ENCODE assay signal across 8 cellular contexts in the genomic region with DNA sequence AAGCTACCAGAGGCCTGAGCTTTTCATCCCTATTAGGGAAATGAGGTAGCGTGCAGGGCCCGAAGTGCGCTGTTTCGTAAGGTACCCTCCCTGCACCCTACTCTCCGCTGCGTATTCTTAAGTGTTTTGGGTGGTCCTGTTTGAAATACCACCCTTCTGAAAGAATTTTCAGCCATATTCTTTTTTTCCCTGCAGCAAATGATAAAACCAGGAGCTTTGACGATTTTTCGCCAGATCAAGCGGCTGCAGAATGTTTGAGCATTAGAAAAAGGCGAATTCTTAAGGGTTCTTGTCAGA. TPM values are rescaled to one million over a fixed set of nuclear protein-coding genes. Genes with fewer than 3 reads are reported as not detected.
DNase-seq lines count a peak whose midpoint lies in the region; ATAC-seq, FAIRE-seq and TF ChIP-seq lines count a peak whose summit lies in the region.

No MANE protein-coding gene starts in this region.

- TF ChIP-seq CTCF in H9 (conservative IDR thresholded peaks at IDR 0.05) (no peak), sigmoid colon (IDR thresholded peaks at IDR 0.05) (no peak)

- peak overlapping the region; percentile 99 for H3K4me3 Mint-ChIP-seq in H9
- peak overlapping the region; percentile 98 for H3K4me3 Mint-ChIP-seq in activated T-helper 17 cell treated with anti-CD3 and anti-CD28 coated beads, Interleukin-2, amount 50 U/mL, for 72 hours

- H3K9me3 ChIP-seq in H9 (ENCODE audit: control insufficient read depth, low read depth, low read length) (no peaks in the 10 kb centered on the region), sigmoid colon (no peaks in the 10 kb centered on the region)

- H3K23ac ChIP-seq in H9 (ENCODE audit: insufficient read length, low read depth, low read length) = no peak overlapping the region

- FAIRE-seq in frontal cortex (lab: Jason Lieb, UNC) = no peak

- no peak overlapping the region for H2BK5ac ChIP-seq in H9 (ENCODE audit: insufficient read length, low read length)

- H3K27ac ChIP-seq in ACC112 (ENCODE audit: low read depth, low read length) (peak overlapping the region; percentile 57), H9 (ENCODE audit: insufficient read length, low read depth, low read length) (no peak overlapping the region), sigmoid colon (peak overlapping the region; percentile 96 to 100 (median 96))

- H2AK5ac ChIP-seq in H9 (ENCODE audit: insufficient read length, low read length) = no peak overlapping the region

- H3K27ac Mint-ChIP-seq in H9 = peak overlapping the region; percentile 77 to 95 (median 91); a peak in 4 of 7 replicates
- peak overlapping the region; percentile 94 for H3K27ac Mint-ChIP-seq in activated T-helper 17 cell treated with anti-CD3 and anti-CD28 coated beads, Interleukin-2, amount 50 U/mL, for 72 hours

- no peak overlapping the region for H4K91ac ChIP-seq in H9 (ENCODE audit: insufficient read length, low read depth, low read length)

- no peak overlapping the region for H2BK20ac ChIP-seq in H9 (ENCODE audit: low read depth, low read length, poor library complexity, severe bottlenecking)

- no peak overlapping the region for H2BK120ac ChIP-seq in H9 (ENCODE audit: low read depth, low read length, poor library complexity, severe bottlenecking)

- no peak overlapping the region for H3K14ac ChIP-seq in H9 (ENCODE audit: insufficient read depth, low read length)

- H4K20me1 ChIP-seq in H9 (ENCODE audit: control insufficient read depth, insufficient read depth, insufficient read length) = no peaks in the 10 kb centered on the region

- TF ChIP-seq EP300 in sigmoid colon (IDR thresholded peaks at IDR 0.05) = no peak

- no peak overlapping the region for H2BK12ac ChIP-seq in H9 (ENCODE audit: insufficient read length, low read depth, low read length)

- WGBS in H9 (ENCODE audit: extremely low coverage, insufficient read length, low lambda C conversion rate) = no CpG with 5 or more reads among the region's 10 CpGs
- 0 to 1% methylated on average over 10 of the region's 10 CpGs for WGBS in sigmoid colon, 2 donors

- H3K36me3 ChIP-seq in ACC112 (ENCODE audit: insufficient read depth, low read length) (no peaks in the 10 kb centered on the region), sigmoid colon (no peaks in the 10 kb centered on the region)

- H3K9ac ChIP-seq in H9 (ENCODE audit: extremely low read depth, insufficient read length, low read length) = peak overlapping the region; percentile 58

- H3K27me3 ChIP-seq in ACC112 (ENCODE audit: insufficient read depth, low read length) (no peaks in the 10 kb centered on the region), H9 (ENCODE audit: insufficient read depth, low read length) (no peaks in the 10 kb centered on the region), sigmoid colon (no peaks in the 10 kb centered on the region)

- H3K4ac ChIP-seq in H9 (ENCODE audit: low read depth, low read length) = no peak overlapping the region

- no peak overlapping the region for H2BK15ac ChIP-seq in H9 (ENCODE audit: low read depth, low read length)

- H3K56ac ChIP-seq in H9 (ENCODE audit: insufficient read length, low read depth, low read length) = no peak overlapping the region

- intact Hi-C loops in cardiac septum (cut with DNase I) (loop anchor here (2.0 to 5.0 kb wide), 2 partner anchors 101 to 160 kb away; a partner anchor contains a TSS), sigmoid colon (cut with DNase I) (loop anchor here (5.0 kb wide), 2 partner anchors 40 to 160 kb away; a partner anchor contains a TSS)

- TF ChIP-seq POLR2A in sigmoid colon (IDR thresholded peaks at IDR 0.05) = no peak

- H3K4me1 ChIP-seq in ACC112 (ENCODE audit: control insufficient read depth, insufficient read depth, low read length, unreplicated experiment) (peaks cover 16% of the 10 kb centered on the region), H9 (ENCODE audit: insufficient read depth, low read length) (no peaks in the 10 kb centered on the region; the same call in 1 of the 2 replicates), sigmoid colon (peaks cover 0 to 72% (median 52%) of the 10 kb centered on the region in 4 donors)

- H3T11ph ChIP-seq in H9 (ENCODE audit: low read length) = no peak overlapping the region

- peaks cover 6% of the 10 kb centered on the region for H3K23me2 ChIP-seq in H9 (ENCODE audit: insufficient read length, low read depth, low read length, poor library complexity, severe bottlenecking)

- H4K5ac ChIP-seq in H9 (ENCODE audit: insufficient read length, low read depth, low read length) = no peak overlapping the region

- no peak overlapping the region for H3K18ac ChIP-seq in H9 (ENCODE audit: insufficient read length, low read depth, low read length)

- peaks cover 11% of the 10 kb centered on the region for H3K79me1 ChIP-seq in H9 (ENCODE audit: insufficient read depth, low read depth, low read length, poor library complexity, severe bottlenecking)

- peaks cover 33 to 36% of the 10 kb centered on the region in 2 experiments for H3K4me1 Mint-ChIP-seq in H9
- H3K4me1 Mint-ChIP-seq in activated T-helper 17 cell treated with anti-CD3 and anti-CD28 coated beads, Interleukin-2, amount 50 U/mL, for 72 hours = peaks cover 25% of the 10 kb centered on the region

- ATAC-seq in activated T-helper 17 cell treated with anti-CD3 and anti-CD28 coated beads, Interleukin-2, amount 50 U/mL, for 72 hours (replicated peaks) = peak; percentile 10
- ATAC-seq in HG02763 (IDR thresholded peaks at IDR 0.05; ENCODE audit: unreplicated experiment) = no peak

- no peaks in the 10 kb centered on the region for H3K9me3 Mint-ChIP-seq in H9
- no peaks in the 10 kb centered on the region for H3K9me3 Mint-ChIP-seq in activated T-helper 17 cell treated with anti-CD3 and anti-CD28 coated beads, Interleukin-2, amount 50 U/mL, for 72 hours

- no peak for DNase-seq in H9
- peak; percentile 84 for DNase-seq in cardiac septum (ENCODE audit: low spot score)
- DNase-seq in sigmoid colon = peak; percentile 83
- DNase-seq in frontal cortex (ENCODE audit: low spot score in 2 of 2) = no peak
- no peak for DNase-seq in ecto neural progenitor cell (ENCODE audit: low spot score)

- peaks cover 78% of the 10 kb centered on the region for H3K79me2 ChIP-seq in ACC112 (ENCODE audit: control insufficient read depth, insufficient read depth, low read length, unreplicated experiment)
- peaks cover 17% of the 10 kb centered on the region for H3K79me2 ChIP-seq in H9 (ENCODE audit: insufficient read depth, low read length)

- H2AFZ ChIP-seq in ACC112 (ENCODE audit: low read length, unreplicated experiment) (peak overlapping the region; percentile 87), H9 (ENCODE audit: low read length) (no peak overlapping the region)

- peak overlapping the region; percentile 73 for H3K4me2 ChIP-seq in H9 (ENCODE audit: insufficient read depth, insufficient read length, low read length)

- peak overlapping the region; percentile 96 for H3K4me3 ChIP-seq in ACC112 (ENCODE audit: low read depth, low read length)
- H3K4me3 ChIP-seq in sigmoid colon = peak overlapping the region; percentile 76 to 90 (median 89)

- H4K8ac ChIP-seq in H9 (replicated peaks; ENCODE audit: insufficient read length, low read depth, low read length) = no peak overlapping the region

- peaks cover 0 to 16% (median 11%) of the 10 kb centered on the region in 3 experiments; a peak in 5 of 7 replicates for H3K36me3 Mint-ChIP-seq in H9 (ENCODE audit: insufficient read depth in 1 of 3, low read depth in 3 of 3)
- H3K36me3 Mint-ChIP-seq in activated T-helper 17 cell treated with anti-CD3 and anti-CD28 coated beads, Interleukin-2, amount 50 U/mL, for 72 hours (ENCODE audit: low read depth) = peaks cover 29% of the 10 kb centered on the region

- H3K27me3 Mint-ChIP-seq in H9 (ENCODE audit: low read depth) = no peaks in the 10 kb centered on the region
- no peaks in the 10 kb centered on the region for H3K27me3 Mint-ChIP-seq in activated T-helper 17 cell treated with anti-CD3 and anti-CD28 coated beads, Interleukin-2, amount 50 U/mL, for 72 hours

RNA-seq across cellular contexts. Expression of a gene that starts 1.2 kb away (rescaled TPM):
- total RNA-seq in H9 (2021) = 20.6 and 20.7 TPM in 2 replicates
- 10 to 100 TPM; 15.1 to 21.6 TPM for total RNA-seq in activated T-helper 17 cell treated with anti-CD3 and anti-CD28 coated beads, Interleukin-2, amount 50 U/mL, for 72 hours
- total RNA-seq in cardiac septum = 9.4 TPM
- 10 to 100 TPM; 29.3 to 50.4 (median 40.7) TPM for total RNA-seq in sigmoid colon
- polyA plus RNA-seq in sigmoid colon = 10 to 100 TPM in 1 of 3 donors, 1 to 10 TPM in 2; 6.0 to 11.0 (median 7.9) TPM
- 92.9 TPM for total RNA-seq in frontal cortex

Comparison
In these comparisons a context has a peak if more than half of its experiments do, and no peak if none do; other contexts are left out.
1. DNase-seq: peak in cardiac septum (single experiment) and sigmoid colon (single experiment); none in H9 (single experiment), frontal cortex (0 of 2) and ecto neural progenitor cell (single experiment).